Comparison of ENCODE assay signal across 5 cellular contexts in genomic region chr2:26331321-26331720, GRCh38. TPM values are rescaled to one million over a fixed set of nuclear protein-coding genes. Genes with fewer than 3 reads are reported as not detected.
"Had no signal": no experiment of that assay in that cellular context is flagged by ENCODE, and none has a peak within 500 bp of the region (broad histone marks: within the 10 kb centered on the region; RNA-seq: fewer than 3 reads in every experiment).

No MANE protein-coding gene starts in this region.

RNA-seq across cellular contexts. Expression of gene ADGRF3, which starts 15.3 kb away (rescaled TPM):
- total RNA-seq: dermis blood vessel endothelial cell, esophagus muscularis mucosa, gastrocnemius medialis, gastroesophageal sphincter had no signal
- polyA plus RNA-seq: foreskin keratinocyte had no signal
